1 cellular context compared by ENCODE assay signal in genomic region chr1:219173758-219174671, GRCh38.
TF ChIP-seq lines count a peak whose summit lies in the region.

LYPLAL1 (plus strand) TSS chr1:219173878; CDS start chr1:219173891, 13 bp downstream.

TF ChIP-seq in K562, 482 proteins besides CTCF, POLR2A, EP300 and RAD21 (continued from another document and continues in another):
- TF ChIP-seq ZNF395 (CRISPR knock-in tag; IDR thresholded peaks at IDR 0.05) (peak; percentile 95), FOS (IDR thresholded peaks at IDR 0.05; ENCODE audit: extremely low read depth, insufficient read length) (no peak), TFE3 (CRISPR knock-in tag; IDR thresholded peaks at IDR 0.05) (peak; percentile 50), RBM39 (optimal IDR thresholded peaks at IDR 0.05; ENCODE audit: low read depth, low read length) (no peak), CREB1 (IDR thresholded peaks at IDR 0.05) (peak; percentile 81), CREB1 (CRISPR knock-in tag; IDR thresholded peaks at IDR 0.05) (peak; percentile 55; the same call in 1 of the 2 replicates), ZNF766 (CRISPR knock-in tag; conservative IDR thresholded peaks at IDR 0.05) (peak; percentile 71; the same call in 1 of the 2 replicates), CTCFL (IDR thresholded peaks at IDR 0.05; ENCODE audit: borderline replicate concordance, insufficient read depth, low read depth, low read length, poor library complexity, severe bottlenecking) (no peak), ARID4B (CRISPR knock-in tag; IDR thresholded peaks at IDR 0.05) (peak; percentile 54), NR2F6 (CRISPR knock-in tag; IDR thresholded peaks at IDR 0.05) (0 out of 2 replicates have a peak, but pooled peaks have one; percentile 30), ZFPM2 (CRISPR knock-in tag; IDR thresholded peaks at IDR 0.05) (0 out of 2 replicates have a peak, but pooled peaks have one; percentile 18), KLF6 (CRISPR knock-in tag; IDR thresholded peaks at IDR 0.05; ENCODE audit: borderline replicate concordance) (peak; percentile 84), NCOA2 (IDR thresholded peaks at IDR 0.05; ENCODE audit: partially characterized antibody in 2 of 2) (no peak), SETDB1 (IDR thresholded peaks at IDR 0.05; ENCODE audit: low read length) (no peak), EGR1 (conservative IDR thresholded peaks at IDR 0.05) (peak; percentile 77), ESRRA (IDR thresholded peaks at IDR 0.05; ENCODE audit: borderline replicate concordance, low read depth) (peak; percentile 85; the same call in 1 of the 2 replicates), DACH1 (IDR thresholded peaks at IDR 0.05; ENCODE audit: partially characterized antibody) (no peak), ZNF239 (CRISPR knock-in tag; IDR thresholded peaks at IDR 0.05) (peak; percentile 12; the same call in 1 of the 2 replicates), BHLHE40 (IDR thresholded peaks at IDR 0.05; ENCODE audit: low read length) (peak; percentile 66), ZBTB2 (IDR thresholded peaks at IDR 0.05) (peak; percentile 96), NR4A1 (CRISPR knock-in tag; IDR thresholded peaks at IDR 0.05) (peak; percentile 84), NR4A1 (tag; IDR thresholded peaks at IDR 0.05) (0 out of 2 replicates have a peak, but pooled peaks have one; percentile 75), SRF (CRISPR knock-in tag; IDR thresholded peaks at IDR 0.05) (0 out of 4 replicates have a peak, but pooled peaks of 1 of the 2 experiments have one; percentile 5), ATF7 (IDR thresholded peaks at IDR 0.05) (peak; percentile 82), EP400 (IDR thresholded peaks at IDR 0.05) (peak; percentile 95), JUND (IDR thresholded peaks at IDR 0.05; ENCODE audit: borderline replicate concordance, low read depth, low read length) (peak; percentile 60), JUND (tag; IDR thresholded peaks at IDR 0.05; ENCODE audit: borderline replicate concordance, low read depth, low read length) (peak; percentile 65; the same call in 1 of the 3 replicates), VEZF1 (CRISPR knock-in tag; IDR thresholded peaks at IDR 0.05) (peak; percentile 71; the same call in 1 of the 2 replicates), ELF4 (CRISPR knock-in tag; IDR thresholded peaks at IDR 0.05) (peak; percentile 39; the same call in 1 of the 2 replicates), ZNF589 (CRISPR knock-in tag; IDR thresholded peaks at IDR 0.05; ENCODE audit: low read depth) (0 out of 2 replicates have a peak, but pooled peaks have one; percentile 34), MNT (conservative IDR thresholded peaks at IDR 0.05) (peak; percentile 73 to 80; a peak in 3 of 4 replicates), HDAC8 (tag; IDR thresholded peaks at IDR 0.05) (no peak; the same call in 1 of the 2 replicates), BMI1 (IDR thresholded peaks at IDR 0.05; ENCODE audit: low read length) (no peak), ZNF57 (CRISPR knock-in tag; IDR thresholded peaks at IDR 0.05) (0 out of 2 replicates have a peak, but pooled peaks have one; percentile 17), BCL6 (CRISPR knock-in tag; IDR thresholded peaks at IDR 0.05) (0 out of 2 replicates have a peak, but pooled peaks have one; percentile 21), ZNF511 (CRISPR knock-in tag; IDR thresholded peaks at IDR 0.05) (peak; percentile 89), ZNF165 (CRISPR knock-in tag; IDR thresholded peaks at IDR 0.05; ENCODE audit: borderline replicate concordance) (peak; percentile 32; the same call in 1 of the 2 replicates), SAP30 (IDR thresholded peaks at IDR 0.05; ENCODE audit: borderline replicate concordance, insufficient read depth, low read depth, low read length, poor library complexity, severe bottlenecking) (peak; percentile 49), THAP7 (CRISPR knock-in tag; IDR thresholded peaks at IDR 0.05) (no peak), KLF1 (tag; IDR thresholded peaks at IDR 0.05) (peak; percentile 86), RBBP5 (IDR thresholded peaks at IDR 0.05; ENCODE audit: borderline replicate concordance, insufficient read depth, low read length, poor library complexity, severe bottlenecking) (peak; percentile 89)
